Comparison of ENCODE assay signal across 8 cellular contexts in genomic region chr12:113755098-113755497, GRCh38.
"Had no signal": no experiment of that assay in that cellular context is flagged by ENCODE, and none has a peak within 500 bp of the region (broad histone marks: within the 10 kb centered on the region; RNA-seq: fewer than 3 reads in every experiment).

No MANE protein-coding gene starts in this region.

- FAIRE-seq: H1, H54, HepG2 had no signal

- ATAC-seq: GM23338, HepG2 had no signal

- H3K4me2 ChIP-seq: GM23338 had no signal

- DNase-seq: H9, HCEC 1CT, KG1 had no signal

- H3K4me3 ChIP-seq: GM23338 had no signal

- H2AFZ ChIP-seq: GM23338 had no signal

- H3K27ac ChIP-seq: HL-60 had no signal
